Comparison of ENCODE assay signal across 13 cellular contexts in genomic region chr11:8838248-8838647, GRCh38.
DNase-seq lines count a peak whose midpoint lies in the region; TF ChIP-seq lines count a peak whose summit lies in the region.
"Had no signal": no experiment of that assay in that cellular context is flagged by ENCODE, and none has a peak within 500 bp of the region (broad histone marks: within the 10 kb centered on the region; RNA-seq: fewer than 3 reads in every experiment).

No MANE protein-coding gene starts in this region.

- in situ Hi-C loops in GM13977 (cut with MboI; ENCODE audit: low pct_unique_long_range_greater_than_20kb, low sequenced_read_pairs, unreplicated experiment): no loop called here

- no peak overlapping the region for H3K4me3 ChIP-seq in AG09309 (ENCODE audit: control insufficient read depth, low read depth, low read length)
- no peak overlapping the region for H3K4me3 ChIP-seq in esophagus muscularis mucosa
- H3K4me3 ChIP-seq: SK-N-MC had no signal

- no peaks in the 10 kb centered on the region for H3K27me3 ChIP-seq in esophagus muscularis mucosa

- H3K27ac Mint-ChIP-seq in nephron progenitor cell: peak overlapping the region; percentile 58
- no peak overlapping the region for H3K27ac Mint-ChIP-seq in immature natural killer cell
- H3K27ac Mint-ChIP-seq: B cell had no signal

- TF ChIP-seq CTCF in AG09309 (IDR thresholded peaks at IDR 0.05; ENCODE audit: control insufficient read depth, insufficient read depth, low read depth, low read length, missing control alignments): no peak
- TF ChIP-seq CTCF in esophagus muscularis mucosa (IDR thresholded peaks at IDR 0.05): no peak
- no peak for TF ChIP-seq CTCF in nephron progenitor cell (IDR thresholded peaks at IDR 0.05)
- no peak for TF ChIP-seq CTCF in GM13977 (IDR thresholded peaks at IDR 0.05; ENCODE audit: extremely low read depth, insufficient read depth, missing control alignments)

- peaks cover 25 to 58% (median 38%) of the 10 kb centered on the region in 4 donors for H3K4me1 ChIP-seq in esophagus muscularis mucosa

- TF ChIP-seq EP300 in esophagus muscularis mucosa (IDR thresholded peaks at IDR 0.05): no peak

- H3K4me3 Mint-ChIP-seq in nephron progenitor cell (no peak overlapping the region), immature natural killer cell (no peak overlapping the region)
- H3K4me3 Mint-ChIP-seq: B cell had no signal

- WGBS in esophagus muscularis mucosa: 50% methylated on average over 7 of the region's 7 CpGs

- intact Hi-C loops in esophagus muscularis mucosa (cut with DNase I): loop anchor here (10.0 kb wide), 1 partner anchor 117 kb away; no protein-coding TSS in a partner anchor

- H3K36me3 Mint-ChIP-seq in nephron progenitor cell (ENCODE audit: low read depth): peaks cover 32% of the 10 kb centered on the region
- H3K36me3 Mint-ChIP-seq in immature natural killer cell: no peaks in the 10 kb centered on the region

- no peaks in the 10 kb centered on the region for H3K9me3 ChIP-seq in esophagus muscularis mucosa

- H3K27me3 Mint-ChIP-seq in nephron progenitor cell (ENCODE audit: low read depth, poor library complexity) (no peaks in the 10 kb centered on the region), immature natural killer cell (ENCODE audit: low read depth in 3 of 3) (peaks cover 3 to 14% (median 4%) of the 10 kb centered on the region in 3 donors)

- H3K36me3 ChIP-seq in esophagus muscularis mucosa: no peaks in the 10 kb centered on the region

- TF ChIP-seq POLR2A in esophagus muscularis mucosa (IDR thresholded peaks at IDR 0.05; ENCODE audit: low read depth): no peak

- H3K4me1 Mint-ChIP-seq in nephron progenitor cell (peaks cover 46% of the 10 kb centered on the region), immature natural killer cell (no peaks in the 10 kb centered on the region)

- peak overlapping the region; percentile 10 to 68 (median 54) for H3K27ac ChIP-seq in esophagus muscularis mucosa (replicated peaks in 1 of 4)
- H3K27ac ChIP-seq: SK-N-MC had no signal

- H3K9me3 Mint-ChIP-seq in nephron progenitor cell (no peaks in the 10 kb centered on the region), immature natural killer cell (no peaks in the 10 kb centered on the region)

- DNase-seq in AG09309 (ENCODE audit: low read depth) (peak; percentile 94), NOMO-1 treated with dmso at 0.1 percent for 144 hours (lab: John Stamatoyannopoulos, UW; ENCODE audit: unreplicated experiment) (peak; percentile 19), esophagus muscularis mucosa (ENCODE audit: extremely low spot score) (no peak), nephron progenitor cell (no peak), HuH-7.5 (ENCODE audit: low spot score) (no peak), immature natural killer cell (no peak), NCI-H345 (lab: John Stamatoyannopoulos, UW) (no peak), GM13977 (ENCODE audit: low spot score) (no peak)
- DNase-seq: activated CD8-positive, alpha-beta memory T cell treated with anti-CD3 and anti-CD28 coated beads, Interleukin-2, amount 50 U/mL, for 4 hours; cortex of kidney; stimulated activated CD4-positive, alpha-beta T cell treated with anti-CD3 and anti-CD28 coated beads, Interleukin-2, amount 100 ng/mL, for 24 hours had no signal

Comparison
In these comparisons a context has a peak if more than half of its experiments do, and no peak if none do; other contexts are left out.
1. DNase-seq: peak in AG09309 (single experiment) and NOMO-1 treated with dmso at 0.1 percent for 144 hours (single experiment); none in esophagus muscularis mucosa (single experiment), nephron progenitor cell (single experiment), HuH-7.5 (single experiment), immature natural killer cell (0 of 3), NCI-H345 (single experiment) and GM13977 (single experiment).